In the genomic region with DNA sequence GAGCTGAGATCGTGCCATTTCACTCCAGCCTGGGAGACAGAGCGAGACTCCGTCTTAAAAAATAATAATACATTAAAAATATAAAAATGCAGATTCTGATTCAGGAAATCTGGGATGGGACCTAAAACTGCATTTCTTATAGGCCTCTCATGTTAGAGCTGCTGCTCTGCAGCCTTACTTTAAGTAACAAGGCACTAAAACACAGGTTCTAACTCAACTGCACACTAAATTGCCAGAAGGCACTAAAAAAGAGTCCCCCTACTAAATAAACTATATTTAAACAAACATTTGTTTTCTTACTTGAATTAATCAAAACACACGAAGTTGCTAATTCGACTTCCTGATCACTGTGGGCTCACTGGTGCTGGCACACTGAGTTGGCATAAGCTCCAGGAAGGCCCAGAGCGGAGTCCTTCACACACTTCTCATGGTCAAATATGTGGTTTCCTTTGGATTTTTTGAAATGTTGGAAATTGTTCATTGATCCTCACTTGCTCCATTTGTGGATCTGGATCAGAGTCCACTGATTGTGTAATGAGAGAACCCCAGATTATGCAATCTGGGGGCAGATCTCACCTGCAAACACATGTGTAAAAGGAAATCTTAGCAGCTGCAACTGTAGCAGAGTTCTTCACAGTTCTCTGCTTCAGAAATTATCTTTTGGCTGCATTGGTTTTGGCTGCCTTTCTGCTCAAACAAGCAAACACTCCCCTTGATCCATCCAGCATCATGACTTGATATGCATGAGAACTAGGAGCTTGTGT, we compare ENCODE assay signal across 1 cellular context.
TF ChIP-seq lines count a peak whose summit lies in the region.

No MANE protein-coding gene starts in this region.

TF ChIP-seq in IMR-90, 13 proteins besides CTCF, POLR2A, EP300 and RAD21:
- TF ChIP-seq RCOR1 (IDR thresholded peaks at IDR 0.05; ENCODE audit: insufficient replicate concordance, low read length) = no peak
- TF ChIP-seq CEBPB (IDR thresholded peaks at IDR 0.05; ENCODE audit: low read depth, low read length) = peak; percentile 30; the same call in 1 of the 2 replicates
- TF ChIP-seq CHD1 (IDR thresholded peaks at IDR 0.05; ENCODE audit: low read depth, low read length) = no peak
